17 cellular contexts compared by ENCODE assay signal in genomic region chr7:16479587-16479986, GRCh38. TPM values are rescaled to one million over a fixed set of nuclear protein-coding genes. Genes with fewer than 3 reads are reported as not detected.
DNase-seq lines count a peak whose midpoint lies in the region; TF ChIP-seq lines count a peak whose summit lies in the region.
"Had no signal": no experiment of that assay in that cellular context is flagged by ENCODE, and none has a peak within 500 bp of the region (broad histone marks: within the 10 kb centered on the region; RNA-seq: fewer than 3 reads in every experiment).

No MANE protein-coding gene starts in this region.

- H3K4me3 ChIP-seq in fibroblast of mammary gland (ENCODE audit: control insufficient read depth, low read depth, low read length), result no peak overlapping the region
- no peak overlapping the region for H3K4me3 ChIP-seq in vagina
- H3K4me3 ChIP-seq: PC-9, SJCRH30 had no signal

- H3K4me1 ChIP-seq in vagina, result no peaks in the 10 kb centered on the region
- H3K4me1 ChIP-seq: BE2C had no signal

- TF ChIP-seq CTCF in fibroblast of mammary gland (conservative IDR thresholded peaks at IDR 0.05; ENCODE audit: control insufficient read depth, insufficient read depth, low read depth, low read length), result no peak
- TF ChIP-seq CTCF in vagina (IDR thresholded peaks at IDR 0.05), result no peak

- no peak for TF ChIP-seq POLR2A in vagina (IDR thresholded peaks at IDR 0.05)

- H3K9me3 ChIP-seq in vagina, result no peaks in the 10 kb centered on the region
- H3K9me3 ChIP-seq: BE2C, SJCRH30 had no signal

- no peaks in the 10 kb centered on the region for H3K27me3 ChIP-seq in vagina
- H3K27me3 ChIP-seq: BE2C, SJCRH30 had no signal

- DNase-seq in DMS 273 (lab: John Stamatoyannopoulos, UW; ENCODE audit: unreplicated experiment) (peak; percentile 30), DMS 273 treated with DMSO at 0.1 percent for 48 hours (lab: John Stamatoyannopoulos, UW) (no peak), NCI-H2227 (lab: John Stamatoyannopoulos, UW; ENCODE audit: unreplicated experiment) (peak; percentile 47), fibroblast of mammary gland (ENCODE audit: low read depth) (peak; percentile 7), renal cortical epithelial cell (ENCODE audit: low read depth) (peak; percentile 37), vagina (ENCODE audit: extremely low spot score in 2 of 2) (no peak), T-helper 2 cell (no peak), SKM-1 (lab: John Stamatoyannopoulos, UW; ENCODE audit: unreplicated experiment) (no peak)
- DNase-seq: BE2C; CD4-positive, alpha-beta T cell; DMS79; H7; NCI-H146; NCI-H69; SJCRH30 had no signal

- no peaks in the 10 kb centered on the region for H3K36me3 ChIP-seq in vagina
- H3K36me3 ChIP-seq: BE2C, SJCRH30 had no signal

- no peak overlapping the region for H3K27ac ChIP-seq in vagina
- H3K27ac ChIP-seq: 22Rv1, PC-9, SJCRH30 had no signal

- intact Hi-C loops in vagina (cut with DNase I), result no loop called here

RNA-seq across cellular contexts. Expression of gene SOSTDC1, which starts 14.0 kb away (rescaled TPM):
- total RNA-seq in renal cortical epithelial cell (11.4 TPM in 1 of 2 replicates, not detected in the other), vagina (5.9 TPM)
- total RNA-seq: CD4-positive, alpha-beta T cell; H7; PC-9 had no signal

RNA-seq across cellular contexts. Expression of gene LRRC72, which starts 47.0 kb away (rescaled TPM):
- total RNA-seq in renal cortical epithelial cell (not detected in 2 replicates), vagina (not detected)
- total RNA-seq: CD4-positive, alpha-beta T cell; H7; PC-9; SJCRH30 had no signal

RNA-seq across cellular contexts. Expression of gene CRPPA, which starts 58.2 kb away (rescaled TPM):
- total RNA-seq in renal cortical epithelial cell, result 4.5 and 6.7 TPM in 2 replicates
- total RNA-seq in vagina, result 1.2 TPM

Comparison
In these comparisons a context has a peak if more than half of its experiments do, and no peak if none do; other contexts are left out.
1. DNase-seq: peak in DMS 273 (single experiment), NCI-H2227 (single experiment), fibroblast of mammary gland (single experiment) and renal cortical epithelial cell (single experiment); none in DMS 273 treated with DMSO at 0.1 percent for 48 hours (single experiment), vagina (0 of 2), T-helper 2 cell (0 of 5) and SKM-1 (single experiment).